ENCODE assay signal across 12 cellular contexts in genomic region chr21:42315296-42315891, GRCh38. TPM values are rescaled to one million over a fixed set of nuclear protein-coding genes. Genes with fewer than 3 reads are reported as not detected.
DNase-seq lines count a peak whose midpoint lies in the region; ATAC-seq, FAIRE-seq and TF ChIP-seq lines count a peak whose summit lies in the region.
"Had no signal": no experiment of that assay in that cellular context is flagged by ENCODE, and none has a peak within 500 bp of the region (broad histone marks: within the 10 kb centered on the region; RNA-seq: fewer than 3 reads in every experiment).

Gene TFF3, minus strand, starts transcription at chr21:42315409. Its CDS starts 35 bp downstream, at chr21:42315374.

- H3K9me3 Mint-ChIP-seq in Caco-2 (ENCODE audit: unreplicated experiment) (no peaks in the 10 kb centered on the region), MCF 10A (ENCODE audit: unreplicated experiment) (no peaks in the 10 kb centered on the region)
- H3K9me3 Mint-ChIP-seq: CD8-positive, alpha-beta T cell had no signal

- H3K4me1 Mint-ChIP-seq in Caco-2 (ENCODE audit: low read depth, unreplicated experiment) (peaks cover 11% of the 10 kb centered on the region), MCF 10A (ENCODE audit: insufficient read depth, unreplicated experiment) (no peaks in the 10 kb centered on the region)

- no peak for FAIRE-seq in K562 (lab: Jason Lieb, UNC)

- peaks cover 16% of the 10 kb centered on the region for H4K20me1 ChIP-seq in K562 (replicated peaks; ENCODE audit: control insufficient read depth, insufficient read depth, low read length)

- BruUV-seq in Caco-2 (replicated peaks; lab: Mats Ljungman, UMichigan) (no TSS peak), K562 (replicated peaks; lab: Mats Ljungman, UMichigan) (no TSS peak), MCF 10A (replicated peaks; lab: Mats Ljungman, UMichigan) (no TSS peak)

- H2AFZ ChIP-seq in K562 (ENCODE audit: low read depth, low read length): no peak within 1 kb of the TSS

- H3K36me3 Mint-ChIP-seq in Caco-2 (ENCODE audit: insufficient read depth, unreplicated experiment) (no peaks in the 10 kb centered on the region), MCF 10A (ENCODE audit: insufficient read depth, unreplicated experiment) (no peaks in the 10 kb centered on the region)
- H3K36me3 Mint-ChIP-seq: CD8-positive, alpha-beta T cell had no signal

- no peak within 1 kb of the TSS for H4K8ac ChIP-seq in mesendoderm (ENCODE audit: low read depth, low read length)

- no peaks in the 10 kb centered on the region for H3K79me1 ChIP-seq in mesendoderm (ENCODE audit: low read length)

- 1% methylated on average over 15 of the region's 15 CpGs for WGBS in K562 (ENCODE audit: insufficient coverage, low coverage, missing lambda C conversion rate)
- no CpG with 5 or more reads among the region's 15 CpGs for WGBS in mesendoderm (ENCODE audit: extremely low coverage, insufficient coverage, low lambda C conversion rate)
- WGBS in ovary, 3 donors: 32 to 46% (median 45%) methylated on average over 15 of the region's 15 CpGs

- H3K27me3 ChIP-seq in Caco-2 (replicated peaks; ENCODE audit: control insufficient read depth, insufficient read depth, low read length): no peaks in the 10 kb centered on the region
- H3K27me3 ChIP-seq in K562 (ENCODE audit: control insufficient read depth in 2 of 2, insufficient read depth in 2 of 2, low read length in 2 of 2): peaks cover 55 to 89% of the 10 kb centered on the region in 2 experiments
- H3K27me3 ChIP-seq in mesendoderm (ENCODE audit: insufficient read depth, low read length, poor library complexity): no peaks in the 10 kb centered on the region
- no peaks in the 10 kb centered on the region for H3K27me3 ChIP-seq in ovary
- H3K27me3 ChIP-seq: gastrocnemius medialis had no signal

- H2BK120ac ChIP-seq in mesendoderm (ENCODE audit: low read depth, low read length): no peak within 1 kb of the TSS

- TF ChIP-seq POLR2A in K562 (conservative IDR thresholded peaks at IDR 0.05) (no peak), ovary (IDR thresholded peaks at IDR 0.05) (no peak)

- H3K4me2 ChIP-seq in K562 (ENCODE audit: insufficient read depth, low read length): no peak within 1 kb of the TSS
- H3K4me2 ChIP-seq in mesendoderm (ENCODE audit: low read length): no peak within 1 kb of the TSS

- intact Hi-C loops in Caco-2 (cut with micrococcal nuclease; ENCODE audit: unreplicated experiment): loop anchor here (1.0 to 10.0 kb wide), 3 partner anchors 16 to 219 kb away; partner anchors contain the start of gene TFF1
- intact Hi-C loops in K562 (cut with micrococcal nuclease): no loop called here
- intact Hi-C loops in MCF 10A (cut with micrococcal nuclease): no loop called here
- intact Hi-C loops in ovary (cut with DNase I): no loop called here

- peak within 1 kb of the TSS; percentile 52 for H3K23ac ChIP-seq in mesendoderm (ENCODE audit: low read length)

- no peak within 1 kb of the TSS for H2BK5ac ChIP-seq in mesendoderm (ENCODE audit: low read length)

- no peak within 1 kb of the TSS for H2AK5ac ChIP-seq in mesendoderm (ENCODE audit: low read length)

- in situ Hi-C loops in K562 (cut with MboI): loop anchor here (10.0 kb wide), 1 partner anchor 129 kb away; no protein-coding TSS in a partner anchor

- ATAC-seq in K562 (no peak), GM18858 (IDR thresholded peaks at IDR 0.05; ENCODE audit: unreplicated experiment) (no peak)
- ATAC-seq: CD8-positive, alpha-beta T cell; gastrocnemius medialis had no signal

- no peak within 1 kb of the TSS for H3K56ac ChIP-seq in mesendoderm (ENCODE audit: low read length)

- H3K9me3 ChIP-seq in Caco-2 (no peaks in the 10 kb centered on the region), K562 (replicated peaks; ENCODE audit: control insufficient read depth, insufficient read depth, low read depth, low read length) (no peaks in the 10 kb centered on the region), ovary (no peaks in the 10 kb centered on the region)
- H3K9me3 ChIP-seq: gastrocnemius medialis had no signal

- H3K4me3 Mint-ChIP-seq in Caco-2 (ENCODE audit: unreplicated experiment) (peak within 1 kb of the TSS; percentile 73), MCF 10A (ENCODE audit: unreplicated experiment) (no peak within 1 kb of the TSS)
- H3K4me3 Mint-ChIP-seq: CD8-positive, alpha-beta T cell had no signal

- TF ChIP-seq CTCF in Caco-2 (IDR thresholded peaks at IDR 0.05; ENCODE audit: insufficient read depth in 1 of 2, low read depth in 1 of 2, low read length in 1 of 2, severe bottlenecking in 1 of 2, unreplicated experiment in 1 of 2) (no peak), K562 (IDR thresholded peaks at IDR 0.05 in 2 of 3, conservative IDR thresholded peaks at IDR 0.05 in 1 of 3; ENCODE audit: insufficient read depth in 2 of 3, low read depth in 1 of 3, low read length in 3 of 3) (no peak), MCF 10A (IDR thresholded peaks at IDR 0.05; ENCODE audit: unreplicated experiment) (no peak), ovary (IDR thresholded peaks at IDR 0.05) (no peak)

- no peak within 1 kb of the TSS for H4K5ac ChIP-seq in mesendoderm (ENCODE audit: low read length)

- H2BK15ac ChIP-seq in mesendoderm (replicated peaks; ENCODE audit: low read depth): no peak within 1 kb of the TSS

- H3K36me3 ChIP-seq in Caco-2 (ENCODE audit: control insufficient read depth, insufficient read depth, low read length) (no peaks in the 10 kb centered on the region; the same call in 1 of the 2 replicates), K562 (ENCODE audit: control insufficient read depth, insufficient read depth, low read length) (no peaks in the 10 kb centered on the region), mesendoderm (ENCODE audit: control insufficient read depth, insufficient read depth, low read length) (no peaks in the 10 kb centered on the region), ovary (no peaks in the 10 kb centered on the region)
- H3K36me3 ChIP-seq: gastrocnemius medialis had no signal

- H3K27me3 Mint-ChIP-seq in Caco-2 (ENCODE audit: insufficient read depth, unreplicated experiment) (no peaks in the 10 kb centered on the region), MCF 10A (ENCODE audit: insufficient read depth, unreplicated experiment) (peaks cover 2% of the 10 kb centered on the region)

- H3K4ac ChIP-seq in mesendoderm (ENCODE audit: low read depth, low read length): no peak within 1 kb of the TSS

- POLR2A ChIA-PET in Caco-2 (lab: Charles Lee): interaction anchor here (0.6 kb wide), 1 partner anchor 110 kb away, joined by 3 read pairs; no protein-coding TSS in a partner anchor
- POLR2A ChIA-PET in K562 (lab: Yijun Ruan, JAX): interaction anchor here (0.5 to 2.1 kb wide), 2 partner anchors 9 to 577 kb away, joined by 3 to 8 read pairs; no protein-coding TSS in a partner anchor
- POLR2A ChIA-PET in MCF 10A (lab: Yijun Ruan, JAX): no interaction called here

- H3K9ac ChIP-seq in K562 (ENCODE audit: insufficient read depth in 1 of 2, low read depth in 2 of 2, low read length in 2 of 2): no peak within 1 kb of the TSS
- H3K9ac ChIP-seq in mesendoderm (ENCODE audit: low read length): no peak within 1 kb of the TSS

- no peaks in the 10 kb centered on the region for H3K9me1 ChIP-seq in K562 (ENCODE audit: control insufficient read depth, insufficient read depth, low read length)

- H3K4me3 ChIP-seq in Caco-2 (ENCODE audit: low read depth, low read length): peak within 1 kb of the TSS; percentile 12
- H3K4me3 ChIP-seq in K562: no peak within 1 kb of the TSS
- no peak within 1 kb of the TSS for H3K4me3 ChIP-seq in mesendoderm (ENCODE audit: low read length)
- H3K4me3 ChIP-seq in ovary: no peak within 1 kb of the TSS
- H3K4me3 ChIP-seq: gastrocnemius medialis, skin epidermis had no signal

- H3K27ac ChIP-seq in K562 (ENCODE audit: extremely low read depth, low read depth, low read length): no peak within 1 kb of the TSS
- no peak within 1 kb of the TSS for H3K27ac ChIP-seq in mesendoderm (ENCODE audit: low read depth, low read length)
- no peak within 1 kb of the TSS for H3K27ac ChIP-seq in ovary
- H3K27ac ChIP-seq: gastrocnemius medialis, skin epidermis had no signal

- no peak for TF ChIP-seq EP300 in K562 (IDR thresholded peaks at IDR 0.05; ENCODE audit: low read length)
- TF ChIP-seq EP300 in ovary (IDR thresholded peaks at IDR 0.05): no peak

- DNase-seq in Caco-2: peak; percentile 80 to 88
- peak; percentile 59 to 83 for DNase-seq in NCI-H1930 (lab: John Stamatoyannopoulos, UW)
- no peak for DNase-seq in K562 (ENCODE audit: extremely low read depth in 1 of 4, low spot score in 3 of 4)
- DNase-seq in mesendoderm: no peak
- DNase-seq in activated CD4-positive, alpha-beta T cell treated with anti-CD3 and anti-CD28 coated beads, Interleukin-2, amount 50 U/mL, for 4 hours: no peak
- DNase-seq in MCF 10A (ENCODE audit: unreplicated experiment): no peak
- DNase-seq in ovary: no peak
- DNase-seq: gastrocnemius medialis, trophoblast cell had no signal

- H3K79me2 ChIP-seq in K562 (ENCODE audit: control insufficient read depth, insufficient read depth, low read length): no peaks in the 10 kb centered on the region
- no peaks in the 10 kb centered on the region for H3K79me2 ChIP-seq in mesendoderm (ENCODE audit: control insufficient read depth, insufficient read depth, low read length)

- TF ChIP-seq RAD21 in K562 (CRISPR knock-in tag; conservative IDR thresholded peaks at IDR 0.05 in 1 of 2, IDR thresholded peaks at IDR 0.05 in 1 of 2): no peak

- peak within 1 kb of the TSS; percentile 83 for H3K27ac Mint-ChIP-seq in Caco-2 (ENCODE audit: unreplicated experiment)
- H3K27ac Mint-ChIP-seq in MCF 10A (ENCODE audit: low read depth, unreplicated experiment): no peak within 1 kb of the TSS
- H3K27ac Mint-ChIP-seq: CD8-positive, alpha-beta T cell had no signal

- H3K4me1 ChIP-seq in Caco-2 (peaks cover 32% of the 10 kb centered on the region), K562 (replicated peaks in 1 of 2; ENCODE audit: control insufficient read depth in 2 of 2, insufficient read depth in 2 of 2, low read length in 2 of 2) (0 out of 5 replicates have a peak, but pooled peaks cover 0 to 3% of the 10 kb centered on the region in 2 experiments), mesendoderm (ENCODE audit: control insufficient read depth, low read depth, low read length) (peaks cover 2% of the 10 kb centered on the region), ovary (ENCODE audit: insufficient read depth) (peaks cover 1% of the 10 kb centered on the region)

- CTCF ChIA-PET in Caco-2 (lab: Charles Lee) (interaction anchor here (0.9 to 1.6 kb wide), 6 partner anchors 16 to 171 kb away, joined by 3 to 7 read pairs (median 4); no protein-coding TSS in a partner anchor), K562 (lab: Yijun Ruan, JAX; ENCODE audit: low intra/inter-chr PET ratio) (no interaction called here), MCF 10A (lab: Yijun Ruan, JAX) (interaction anchor here (0.6 kb wide), 1 partner anchor 340 kb away, joined by 3 read pairs; no protein-coding TSS in a partner anchor)

- no peak within 1 kb of the TSS for H3K18ac ChIP-seq in mesendoderm (ENCODE audit: low read length)

RNA-seq across cellular contexts. Expression of gene TFF3, which starts in this region (rescaled TPM):
- total RNA-seq in Caco-2 (2022) (65.8 and 119 TPM in 2 replicates), K562 (2014; rRNA removed) (not detected in 2 replicates), K562 (2014; rRNA removed; fragmentation: Illumina TruSeq; extraction: Trizol) (not detected in 2 replicates), K562 (2015; rRNA removed; fragmentation: Illumina TruSeq; extraction: Trizol) (not detected in 2 replicates), K562 (2021) (0.72 and 0.78 TPM in 2 replicates), MCF 10A (2022) (not detected in 2 replicates), ovary (100 to 1,000 TPM in 1 of 7 donors, 10 to 100 TPM in 2, 1 to 10 TPM in 3, not detected in 1; 1.9 to 131 (median 11.0) TPM)
- total RNA-seq in K562 (2011; cell fraction: chromatin; rRNA removed; ENCODE audit: low replicate concordance): not detected in 2 replicates
- total RNA-seq in K562 (2011; cell fraction: nucleolus; rRNA removed): not detected in 2 replicates
- total RNA-seq in K562 (2011; cell fraction: nucleoplasm; rRNA removed): not detected in 2 replicates
- polyA plus RNA-seq in K562 (2011; rRNA removed) (0.07 TPM in 1 of 2 replicates, not detected in the other), K562 (2014; fragmentation: Illumina TruSeq; extraction: Trizol) (not detected in 2 replicates), K562 (2014; fragmentation: Nextera tagmentation; extraction: Ambion mirVana) (not detected), K562 (2014; rRNA removed) (not detected in 2 replicates), ovary (10 to 100 TPM in 1 of 2 donors, 1 to 10 TPM in 1; 1.3 to 17.1 TPM)
- polyA plus RNA-seq in K562 (2011; cell fraction: cytosol; rRNA removed): not detected in 2 replicates
- not detected in 2 replicates for polyA plus RNA-seq in K562 (2011; cell fraction: nucleus; rRNA removed)
- 0.22 TPM in 1 of 2 replicates, not detected in the other for polyA plus RNA-seq in K562 (2012)
- not detected in 2 replicates for polyA minus RNA-seq in K562 (2011; rRNA and poly(A)+ RNA removed)
- polyA minus RNA-seq in K562 (2011; cell fraction: cytosol; rRNA and poly(A)+ RNA removed): not detected in 2 replicates
- not detected in 2 replicates for polyA minus RNA-seq in K562 (2011; cell fraction: nucleus; rRNA and poly(A)+ RNA removed)
- polyA plus RNA-seq in mesendoderm (2013, experiment 1 of 2): 1.2 TPM
- polyA plus RNA-seq in mesendoderm (2013, experiment 2 of 2): 0.78 TPM
- total RNA-seq: CD8-positive, alpha-beta T cell had no signal

Comparison
In these comparisons a context has a peak if more than half of its experiments do, and no peak if none do; other contexts are left out.
1. DNase-seq: peak in Caco-2 (2 of 2) and NCI-H1930 (2 of 2); none in K562 (0 of 4), mesendoderm (single experiment), activated CD4-positive, alpha-beta T cell treated with anti-CD3 and anti-CD28 coated beads, Interleukin-2, amount 50 U/mL, for 4 hours (0 of 2), MCF 10A (single experiment) and ovary (0 of 5).